16 cellular contexts compared by ENCODE assay signal in the genomic region with DNA sequence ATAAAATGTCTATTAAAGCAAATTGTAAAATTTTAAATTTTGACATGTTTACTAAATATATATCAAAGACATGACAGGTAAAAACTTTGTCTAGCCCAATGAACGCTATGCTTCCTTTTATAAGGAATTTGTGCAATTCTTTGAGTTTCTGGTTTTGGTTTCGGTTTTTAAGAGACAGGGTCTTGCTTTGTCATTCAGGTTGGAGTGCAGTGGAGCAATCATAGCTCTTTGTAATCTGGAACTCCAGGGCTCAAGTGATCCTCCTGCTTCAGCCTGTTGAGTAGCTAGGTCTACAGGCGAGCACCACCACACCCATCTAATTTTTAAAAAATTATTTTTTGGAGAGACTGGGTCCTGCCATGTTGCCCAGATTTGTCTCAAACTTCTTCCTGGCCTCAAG.
DNase-seq lines count a peak whose midpoint lies in the region; ATAC-seq and TF ChIP-seq lines count a peak whose summit lies in the region.
"Had no signal": no experiment of that assay in that cellular context is flagged by ENCODE, and none has a peak within 500 bp of the region (broad histone marks: within the 10 kb centered on the region; RNA-seq: fewer than 3 reads in every experiment).

No MANE protein-coding gene starts in this region.

- POLR2A ChIA-PET in activated CD8-positive, alpha-beta T cell treated with anti-CD3 and anti-CD28 coated beads, Interleukin-2, amount 10 ng/mL, durations not matched to agents 7 days and 5 days (lab: Charles Lee) = no interaction called here

- CTCF ChIA-PET in activated CD8-positive, alpha-beta T cell treated with anti-CD3 and anti-CD28 coated beads, Interleukin-2, amount 10 ng/mL, durations not matched to agents 7 days and 5 days (lab: Charles Lee) = no interaction called here

- peaks cover 8% of the 10 kb centered on the region for H3K4me1 Mint-ChIP-seq in activated CD8-positive, alpha-beta T cell treated with anti-CD3 and anti-CD28 coated beads, Interleukin-2, amount 10 ng/mL, durations not matched to agents 7 days and 5 days (ENCODE audit: low read depth)
- peaks cover 15 to 16% of the 10 kb centered on the region in 2 donors for H3K4me1 Mint-ChIP-seq in natural killer cell
- no peaks in the 10 kb centered on the region for H3K4me1 Mint-ChIP-seq in osteocyte (ENCODE audit: unreplicated experiment)

- H3K36me3 Mint-ChIP-seq in activated CD8-positive, alpha-beta T cell treated with anti-CD3 and anti-CD28 coated beads, Interleukin-2, amount 10 ng/mL, durations not matched to agents 7 days and 5 days (ENCODE audit: low read depth) = peaks cover 40% of the 10 kb centered on the region
- peaks cover 19% of the 10 kb centered on the region for H3K36me3 Mint-ChIP-seq in natural killer cell
- peaks cover 45% of the 10 kb centered on the region for H3K36me3 Mint-ChIP-seq in osteocyte (ENCODE audit: unreplicated experiment)

- intact Hi-C loops in natural killer cell (cut with micrococcal nuclease) = loop anchor here (10.0 kb wide), 1 partner anchor 268 kb away; no protein-coding TSS in a partner anchor

- H3K27me3 Mint-ChIP-seq in activated CD8-positive, alpha-beta T cell treated with anti-CD3 and anti-CD28 coated beads, Interleukin-2, amount 10 ng/mL, durations not matched to agents 7 days and 5 days (ENCODE audit: low read depth) = no peaks in the 10 kb centered on the region
- H3K27me3 Mint-ChIP-seq in natural killer cell (ENCODE audit: low read depth in 2 of 2) = no peaks in the 10 kb centered on the region
- H3K27me3 Mint-ChIP-seq in osteocyte (ENCODE audit: unreplicated experiment) = no peaks in the 10 kb centered on the region
- H3K27me3 Mint-ChIP-seq: CD4-positive, alpha-beta memory T cell had no signal

- H3K27ac Mint-ChIP-seq in activated CD8-positive, alpha-beta T cell treated with anti-CD3 and anti-CD28 coated beads, Interleukin-2, amount 10 ng/mL, durations not matched to agents 7 days and 5 days = no peak overlapping the region
- H3K27ac Mint-ChIP-seq in natural killer cell (peak overlapping the region; percentile 34 to 65), osteocyte (ENCODE audit: unreplicated experiment) (no peak overlapping the region)

- ATAC-seq in HG02759 (IDR thresholded peaks at IDR 0.05; ENCODE audit: unreplicated experiment) (peak; percentile 54), natural killer cell (peak in 2 of 3 donors; percentile 28 to 46), HG02571 (IDR thresholded peaks at IDR 0.05; ENCODE audit: unreplicated experiment) (no peak)
- no peak for ATAC-seq in activated CD8-positive, alpha-beta T cell treated with anti-CD3 and anti-CD28 coated beads, Interleukin-2, amount 10 ng/mL, durations not matched to agents 7 days and 5 days

- DNase-seq in NOMO-1 treated with DMSO at 0.1 percent for 48 hours (lab: John Stamatoyannopoulos, UW; ENCODE audit: unreplicated experiment) (peak; percentile 18), NOMO-1 treated with dmso at 0.1 percent for 144 hours (lab: John Stamatoyannopoulos, UW; ENCODE audit: unreplicated experiment) (no peak), natural killer cell (no peak), LoVo (ENCODE audit: low spot score) (no peak), osteocyte (ENCODE audit: extremely low spot score, unreplicated experiment) (no peak)
- DNase-seq in activated CD8-positive, alpha-beta T cell treated with anti-CD3 and anti-CD28 coated beads, Interleukin-2, amount 10 ng/mL, durations not matched to agents 7 days and 5 days = no peak
- DNase-seq: 8988T; CD4-positive, alpha-beta memory T cell; H7; NCI-H1048; NCI-H1436 treated with DMSO at 0.1 percent for 48 hours; NCI-H2081; NCI-H510A treated with DMSO at 0.1 percent for 48 hours; NCI-H82 had no signal

- peak overlapping the region; percentile 24 for H3K4me3 Mint-ChIP-seq in activated CD8-positive, alpha-beta T cell treated with anti-CD3 and anti-CD28 coated beads, Interleukin-2, amount 10 ng/mL, durations not matched to agents 7 days and 5 days
- H3K4me3 Mint-ChIP-seq in natural killer cell (peak overlapping the region; percentile 50), osteocyte (ENCODE audit: unreplicated experiment) (no peak overlapping the region)
- H3K4me3 Mint-ChIP-seq: CD4-positive, alpha-beta memory T cell had no signal

- TF ChIP-seq CTCF in natural killer cell (IDR thresholded peaks at IDR 0.05) (no peak), osteocyte (IDR thresholded peaks at IDR 0.05) (no peak)

- no peaks in the 10 kb centered on the region for H3K9me3 Mint-ChIP-seq in activated CD8-positive, alpha-beta T cell treated with anti-CD3 and anti-CD28 coated beads, Interleukin-2, amount 10 ng/mL, durations not matched to agents 7 days and 5 days (ENCODE audit: insufficient read depth)
- H3K9me3 Mint-ChIP-seq in natural killer cell = peaks cover 0 to 3% of the 10 kb centered on the region in 2 donors
- H3K9me3 Mint-ChIP-seq in osteocyte (ENCODE audit: unreplicated experiment) = peaks cover 4% of the 10 kb centered on the region
- H3K9me3 Mint-ChIP-seq: CD4-positive, alpha-beta memory T cell had no signal

Comparison
In these comparisons a context has a peak if more than half of its experiments do, and no peak if none do; other contexts are left out.
1. ATAC-seq: peak in HG02759 (single experiment) and natural killer cell (2 of 3); none in activated CD8-positive, alpha-beta T cell treated with anti-CD3 and anti-CD28 coated beads, Interleukin-2, amount 10 ng/mL, durations not matched to agents 7 days and 5 days (single experiment) and HG02571 (single experiment).
2. H3K27ac Mint-ChIP-seq: peak in natural killer cell (2 of 2); none in activated CD8-positive, alpha-beta T cell treated with anti-CD3 and anti-CD28 coated beads, Interleukin-2, amount 10 ng/mL, durations not matched to agents 7 days and 5 days (single experiment) and osteocyte (single experiment).